8 cellular contexts compared by ENCODE assay signal in the genomic region with DNA sequence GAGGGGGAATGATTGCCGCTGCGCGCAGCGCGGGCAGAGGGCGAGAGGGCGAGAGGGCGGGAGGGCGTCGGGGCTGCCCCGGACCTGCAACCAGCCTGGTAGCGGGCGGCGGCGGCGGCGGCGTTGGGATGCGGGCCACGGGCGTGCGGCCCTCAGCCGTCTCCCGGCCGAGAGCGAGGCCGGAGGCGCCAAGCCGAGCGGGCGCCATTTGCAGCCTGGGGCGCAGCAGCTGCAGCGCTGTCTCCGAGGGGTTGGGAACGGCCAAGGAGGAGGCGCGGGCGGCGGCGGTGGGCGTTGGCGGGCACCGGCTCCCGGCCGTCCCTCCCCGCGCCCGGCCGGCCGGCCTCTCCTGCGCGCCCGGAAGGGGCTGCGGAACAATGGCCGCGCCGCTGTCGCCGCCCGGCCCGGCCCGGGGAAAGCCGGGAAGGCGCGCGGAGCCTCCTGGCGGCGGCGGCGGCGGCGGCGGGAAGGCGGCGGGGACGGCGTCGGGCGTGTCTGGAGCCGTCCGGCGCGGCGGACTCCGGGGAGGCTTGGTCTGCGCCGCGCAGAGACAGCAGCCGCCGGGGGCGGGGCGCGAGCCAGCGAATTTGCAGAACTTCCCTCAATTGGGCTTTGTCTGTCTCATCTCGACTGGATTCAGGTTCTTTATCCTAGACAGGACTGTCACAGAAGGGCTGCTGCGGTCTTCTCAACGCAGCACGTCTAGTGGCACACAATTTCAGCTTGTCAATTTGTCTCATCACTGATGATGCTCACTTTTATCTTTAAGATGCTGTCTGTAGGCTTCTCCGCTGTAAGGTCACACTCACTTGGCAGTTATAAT. TPM values are rescaled to one million over a fixed set of nuclear protein-coding genes. Genes with fewer than 3 reads are reported as not detected.
DNase-seq lines count a peak whose midpoint lies in the region; ATAC-seq lines count a peak whose summit lies in the region.

No MANE protein-coding gene starts in this region.

- peak overlapping the region; percentile 93 for H4K91ac ChIP-seq in trophoblast cell (ENCODE audit: low read depth, low read length)

- peak overlapping the region; percentile 99 for H3K14ac ChIP-seq in trophoblast cell (ENCODE audit: low read length)

- intact Hi-C loops in left ventricle myocardium superior (cut with micrococcal nuclease), result no loop called here

- peak overlapping the region; percentile 78 for H3K4me3 Mint-ChIP-seq in T-helper 1 cell treated with Interleukin-12 subunit alpha and Interleukin-12 subunit beta and Interleukin-4 antibody, amounts not matched to agents 30 μg/mL and 1 μg/mL, for 36 hours

- peak overlapping the region; percentile 87 for H2AK5ac ChIP-seq in trophoblast cell (ENCODE audit: low read length)

- peak overlapping the region; percentile 75 for H3K4me2 ChIP-seq in trophoblast cell (ENCODE audit: low read length)

- H3K27me3 Mint-ChIP-seq in T-helper 1 cell treated with Interleukin-12 subunit alpha and Interleukin-12 subunit beta and Interleukin-4 antibody, amounts not matched to agents 30 μg/mL and 1 μg/mL, for 36 hours (ENCODE audit: low read depth), result peaks cover 50% of the 10 kb centered on the region

- peak overlapping the region; percentile 100 for H4K8ac ChIP-seq in trophoblast cell (ENCODE audit: low read depth, low read length)

- H3K9ac ChIP-seq in HUES6 (ENCODE audit: low read length), result peak overlapping the region; percentile 93
- peak overlapping the region; percentile 94 for H3K9ac ChIP-seq in trophoblast cell (ENCODE audit: low read length)

- H3K36me3 ChIP-seq in HUES6 (ENCODE audit: control insufficient read depth, insufficient read depth, low read length), result no peaks in the 10 kb centered on the region
- H3K36me3 ChIP-seq in trophoblast cell (ENCODE audit: control insufficient read depth in 1 of 2, insufficient read depth in 2 of 2, low read length in 2 of 2), result no peaks in the 10 kb centered on the region

- H2BK120ac ChIP-seq in trophoblast cell (ENCODE audit: insufficient read depth, low read length, poor library complexity), result peak overlapping the region; percentile 98

- H3K23ac ChIP-seq in trophoblast cell (ENCODE audit: low read length), result no peak overlapping the region

- no peaks in the 10 kb centered on the region for H3K36me3 Mint-ChIP-seq in T-helper 1 cell treated with Interleukin-12 subunit alpha and Interleukin-12 subunit beta and Interleukin-4 antibody, amounts not matched to agents 30 μg/mL and 1 μg/mL, for 36 hours (ENCODE audit: low read depth)

- H3K79me1 ChIP-seq in trophoblast cell (ENCODE audit: low read length), result peaks cover 16% of the 10 kb centered on the region

- peak overlapping the region; percentile 62 for H2AFZ ChIP-seq in trophoblast cell (ENCODE audit: insufficient read depth, low read length, poor library complexity)

- H3K18ac ChIP-seq in trophoblast cell (ENCODE audit: low read length), result peak overlapping the region; percentile 99

- no peak for DNase-seq in T-helper 1 cell
- peak; percentile 86 for DNase-seq in OCI-M1 (lab: John Stamatoyannopoulos, UW)
- DNase-seq in left ventricle myocardium superior, result peak; percentile 90
- DNase-seq in trophoblast cell, result peak; percentile 77 to 83
- DNase-seq in cortex of kidney (lab: John Stamatoyannopoulos, UW), result no peak

- H3K4me1 ChIP-seq in HUES6 (ENCODE audit: control insufficient read depth, insufficient read depth, low read length) (peaks cover 4% of the 10 kb centered on the region; the same call in 1 of the 2 replicates), trophoblast cell (ENCODE audit: control insufficient read depth in 1 of 2, insufficient read depth in 2 of 2, low read length in 2 of 2) (peaks cover 2 to 4% of the 10 kb centered on the region in 2 experiments)

- peak; percentile 90 for ATAC-seq in left ventricle myocardium superior

- H3K9me3 Mint-ChIP-seq in T-helper 1 cell treated with Interleukin-12 subunit alpha and Interleukin-12 subunit beta and Interleukin-4 antibody, amounts not matched to agents 30 μg/mL and 1 μg/mL, for 36 hours, result no peaks in the 10 kb centered on the region

- H3K4ac ChIP-seq in trophoblast cell (ENCODE audit: low read depth, low read length), result peak overlapping the region; percentile 91

- H3K27ac Mint-ChIP-seq in T-helper 1 cell treated with Interleukin-12 subunit alpha and Interleukin-12 subunit beta and Interleukin-4 antibody, amounts not matched to agents 30 μg/mL and 1 μg/mL, for 36 hours, result no peak overlapping the region

- H3K9me3 ChIP-seq in HUES6 (ENCODE audit: control insufficient read depth, insufficient read depth, low read depth, low read length), result no peaks in the 10 kb centered on the region
- H3K9me3 ChIP-seq in trophoblast cell (ENCODE audit: insufficient read depth, low read depth, low read length), result no peaks in the 10 kb centered on the region

- H2BK12ac ChIP-seq in trophoblast cell (ENCODE audit: low read length), result peak overlapping the region; percentile 61

- peak overlapping the region; percentile 99 for H2BK5ac ChIP-seq in trophoblast cell (ENCODE audit: low read depth, low read length, poor library complexity)

- H3K27ac ChIP-seq in HUES6 (ENCODE audit: low read depth, low read length) (peak overlapping the region; percentile 82; the same call in 1 of the 2 replicates), angular gyrus (ENCODE audit: low read depth, low read length) (peak overlapping the region; percentile 82), trophoblast cell (ENCODE audit: low read depth, low read length) (peak overlapping the region; percentile 99)

- no CpG with 5 or more reads among the region's 99 CpGs for WGBS in trophoblast cell (ENCODE audit: extremely low coverage, insufficient coverage, insufficient read length)

- peaks cover 5% of the 10 kb centered on the region for H3K79me2 ChIP-seq in trophoblast cell (ENCODE audit: control insufficient read depth, insufficient read depth, low read length, poor library complexity)

- H3K4me1 Mint-ChIP-seq in T-helper 1 cell treated with Interleukin-12 subunit alpha and Interleukin-12 subunit beta and Interleukin-4 antibody, amounts not matched to agents 30 μg/mL and 1 μg/mL, for 36 hours (ENCODE audit: low read depth), result peaks cover 5% of the 10 kb centered on the region

- no peaks in the 10 kb centered on the region for H3K27me3 ChIP-seq in HUES6 (ENCODE audit: control insufficient read depth, insufficient read depth, low read length)
- no peaks in the 10 kb centered on the region for H3K27me3 ChIP-seq in trophoblast cell (ENCODE audit: insufficient read depth, low read length)

- H4K12ac ChIP-seq in trophoblast cell (ENCODE audit: low read depth, low read length), result peak overlapping the region; percentile 99

- peak overlapping the region; percentile 80 for H3K4me3 ChIP-seq in HUES6 (ENCODE audit: low read depth, low read length)
- H3K4me3 ChIP-seq in trophoblast cell (ENCODE audit: low read depth, low read length), result peak overlapping the region; percentile 84

RNA-seq across cellular contexts. Expression of a gene that starts 35.7 kb away (rescaled TPM):
- total RNA-seq in left ventricle myocardium superior, result not detected
- 0.69 and 0.79 TPM in 2 replicates for polyA plus RNA-seq in trophoblast cell (2013)

RNA-seq across cellular contexts. Expression of a gene that starts 38.6 kb away (rescaled TPM):
- total RNA-seq in left ventricle myocardium superior, result 2.5 TPM
- polyA plus RNA-seq in trophoblast cell (2013), result 8.5 and 9.2 TPM in 2 replicates

Comparison
In these comparisons a context has a peak if more than half of its experiments do, and no peak if none do; other contexts are left out.
1. DNase-seq: peak in OCI-M1 (single experiment), left ventricle myocardium superior (single experiment) and trophoblast cell (2 of 2); none in T-helper 1 cell (0 of 5) and cortex of kidney (single experiment).
2. Peak in every context shown above with its lines, with median percentiles within 50 percentile points of each other: H3K27ac ChIP-seq.